Comparison of ENCODE assay signal across 8 cellular contexts in genomic region chr6:41427642-41428401, GRCh38.
DNase-seq lines count a peak whose midpoint lies in the region; ATAC-seq and TF ChIP-seq lines count a peak whose summit lies in the region.

No MANE protein-coding gene starts in this region.

- H3K9me3 ChIP-seq in mammary epithelial cell (replicated peaks; ENCODE audit: insufficient read depth, low read length) (no peaks in the 10 kb centered on the region), BE2C (no peaks in the 10 kb centered on the region)

- no peak for TF ChIP-seq CTCF in mammary epithelial cell (conservative IDR thresholded peaks at IDR 0.05 in 1 of 2, IDR thresholded peaks at IDR 0.05 in 1 of 2; ENCODE audit: extremely low read depth in 1 of 2, insufficient read depth in 1 of 2, low read depth in 1 of 2, low read length in 2 of 2)
- no peak for TF ChIP-seq CTCF in BE2C (IDR thresholded peaks at IDR 0.05; ENCODE audit: low read depth, low read length)

- H2AFZ ChIP-seq in mammary epithelial cell (ENCODE audit: low read depth, low read length): peak overlapping the region; percentile 87

- intact Hi-C loops in mammary epithelial cell (cut with micrococcal nuclease) (no loop called here), left colon (cut with DNase I, micrococcal nuclease) (no loop called here)

- peak overlapping the region; percentile 93 for H3K4me2 ChIP-seq in mammary epithelial cell (ENCODE audit: insufficient read depth, low read depth, low read length)

- DNase-seq in NCI-H2171 treated with DMSO at 0.1 percent for 48 hours (lab: John Stamatoyannopoulos, UW) (peak; percentile 39), NCI-H2171 (lab: John Stamatoyannopoulos, UW) (no peak), NCI-H510A treated with DMSO at 0.1 percent for 48 hours (lab: John Stamatoyannopoulos, UW) (peak; percentile 81), mammary epithelial cell (peak; percentile 32), left colon (peak; percentile 61 to 72), BE2C (no peak), amniotic stem cell (lab: John Stamatoyannopoulos, UW) (no peak)
- DNase-seq in stimulated activated CD4-positive, alpha-beta T cell treated with anti-CD3 and anti-CD28 coated beads, Interleukin-4, amount 100 ng/mL, for 4 hours: peak; percentile 16 to 32

- no peak overlapping the region for H3K27ac ChIP-seq in mammary epithelial cell (ENCODE audit: insufficient read depth, low read depth, low read length)

- no peaks in the 10 kb centered on the region for H3K27me3 ChIP-seq in mammary epithelial cell (ENCODE audit: insufficient read depth, low read length)
- H3K27me3 ChIP-seq in BE2C: peaks cover 66% of the 10 kb centered on the region

- H3K4me1 ChIP-seq in mammary epithelial cell (ENCODE audit: insufficient read depth, low read length) (peaks cover 24% of the 10 kb centered on the region), BE2C (no peaks in the 10 kb centered on the region)

- peak; percentile 87 for ATAC-seq in left colon

- 20% methylated on average over 1 of the region's 78 CpGs for WGBS in mammary epithelial cell (ENCODE audit: low coverage, missing lambda C conversion rate)

- BruUV-seq in mammary epithelial cell (replicated peaks; lab: Mats Ljungman, UMichigan): no TSS peak

- in situ Hi-C loops in mammary epithelial cell (cut with MboI; ENCODE audit: low sequenced_read_pairs in 2 of 2): no loop called here

- H3K9ac ChIP-seq in mammary epithelial cell (ENCODE audit: insufficient read depth, low read length): no peak overlapping the region

- H4K20me1 ChIP-seq in mammary epithelial cell (ENCODE audit: insufficient read depth, low read length): no peaks in the 10 kb centered on the region

- peak overlapping the region in 2 of 3 experiments; percentile 33 to 41 for H3K4me3 ChIP-seq in mammary epithelial cell (replicated peaks in 1 of 3; ENCODE audit: insufficient read depth in 1 of 3, low read depth in 2 of 3, low read length in 3 of 3)
- no peak overlapping the region for H3K4me3 ChIP-seq in BE2C (ENCODE audit: low read depth, low read length)

- no peaks in the 10 kb centered on the region for H3K36me3 ChIP-seq in mammary epithelial cell (ENCODE audit: insufficient read depth, low read length)
- no peaks in the 10 kb centered on the region for H3K36me3 ChIP-seq in BE2C

- CTCF ChIA-PET in mammary epithelial cell (lab: Charles Lee; ENCODE audit: low non-redundant PET): interaction anchor here (0.7 kb wide), 1 partner anchor 16 kb away, joined by 3 read pairs; no protein-coding TSS in a partner anchor

- H3K79me2 ChIP-seq in mammary epithelial cell (ENCODE audit: insufficient read depth, low read length): no peaks in the 10 kb centered on the region

- dilution Hi-C loops in mammary epithelial cell (cut with HindIII; ENCODE audit: low sequenced_read_pairs): no loop called here

Comparison
In these comparisons a context has a peak if more than half of its experiments do, and no peak if none do; other contexts are left out.
1. DNase-seq: peak in NCI-H2171 treated with DMSO at 0.1 percent for 48 hours (single experiment), NCI-H510A treated with DMSO at 0.1 percent for 48 hours (single experiment), mammary epithelial cell (single experiment), left colon (2 of 2) and stimulated activated CD4-positive, alpha-beta T cell treated with anti-CD3 and anti-CD28 coated beads, Interleukin-4, amount 100 ng/mL, for 4 hours (2 of 2); none in NCI-H2171 (single experiment), BE2C (single experiment) and amniotic stem cell (single experiment).